9 cellular contexts compared by ENCODE assay signal in genomic region chr6:123965894-123966293, GRCh38.
A peak's percentile ranks its signal among the peaks of the same experiment; 100 is the strongest.
DNase-seq lines count a peak whose midpoint lies in the region; ATAC-seq and TF ChIP-seq lines count a peak whose summit lies in the region.
"Had no signal": no experiment of that assay in that cellular context is flagged by ENCODE, and none has a peak within 500 bp of the region (broad histone marks: within the 10 kb centered on the region; RNA-seq: fewer than 3 reads in every experiment).

No MANE protein-coding gene starts in this region.

- no peak overlapping the region for H2BK120ac ChIP-seq in neuronal stem cell (ENCODE audit: low read depth, low read length)

- no peak overlapping the region for H3K4me3 ChIP-seq in neuronal stem cell (ENCODE audit: low read length in 2 of 2)
- H3K4me3 ChIP-seq: Peyer's patch had no signal

- H3K27me3 Mint-ChIP-seq in natural killer cell (ENCODE audit: low read depth in 2 of 2): no peaks in the 10 kb centered on the region

- no peak overlapping the region for H3K27ac Mint-ChIP-seq in natural killer cell

- H2AFZ ChIP-seq in neuronal stem cell (ENCODE audit: low read length): no peak overlapping the region

- no peak overlapping the region for H4K91ac ChIP-seq in neuronal stem cell (ENCODE audit: low read depth, low read length, poor library complexity)

- no peaks in the 10 kb centered on the region for H3K9me3 ChIP-seq in neuronal stem cell (replicated peaks in 1 of 2; ENCODE audit: control insufficient read depth in 2 of 2, insufficient read depth in 1 of 2, low read depth in 1 of 2, low read length in 2 of 2)
- H3K9me3 ChIP-seq: Peyer's patch had no signal

- H2BK15ac ChIP-seq in neuronal stem cell (ENCODE audit: low read length): no peak overlapping the region

- H3K27ac ChIP-seq in neuronal stem cell (replicated peaks; ENCODE audit: low read length): no peak overlapping the region
- H3K27ac ChIP-seq: epithelial cell of prostate, Peyer's patch had no signal

- H3K27me3 ChIP-seq in neuronal stem cell (ENCODE audit: control insufficient read depth in 3 of 3, insufficient read depth in 3 of 3, low read depth in 1 of 3, low read length in 3 of 3): no peaks in the 10 kb centered on the region
- H3K27me3 ChIP-seq: Peyer's patch had no signal

- no peak for ATAC-seq in stimulated activated naive CD8-positive, alpha-beta T cell treated with anti-CD3 and anti-CD28 coated beads, Interleukin-15, Interleukin-2, amounts not matched to agents 100 U/mL and 50 U/mL, for 24 hours
- ATAC-seq in natural killer cell: no peak

- H4K8ac ChIP-seq in neuronal stem cell (ENCODE audit: low read depth, low read length): no peak overlapping the region

- no peak overlapping the region for H2BK12ac ChIP-seq in neuronal stem cell (ENCODE audit: low read length)

- H3K23ac ChIP-seq in neuronal stem cell (ENCODE audit: low read depth, low read length, poor library complexity): no peak overlapping the region

- H3K9me3 Mint-ChIP-seq in natural killer cell: peaks cover 0 to 5% of the 10 kb centered on the region in 2 donors

- intact Hi-C loops in natural killer cell (cut with micrococcal nuclease): no loop called here

- no peak overlapping the region for H3K4ac ChIP-seq in neuronal stem cell (ENCODE audit: low read length)

- TF ChIP-seq CTCF in natural killer cell (IDR thresholded peaks at IDR 0.05): no peak

- H3K36me3 Mint-ChIP-seq in natural killer cell: no peaks in the 10 kb centered on the region

- no peak overlapping the region for H3K14ac ChIP-seq in neuronal stem cell (ENCODE audit: low read length)

- H3K4me1 ChIP-seq in neuronal stem cell (ENCODE audit: control insufficient read depth in 2 of 2, insufficient read depth in 1 of 2, low read depth in 1 of 2, low read length in 2 of 2): peaks cover 0 to 6% of the 10 kb centered on the region in 2 donors
- H3K4me1 ChIP-seq: Peyer's patch had no signal

- H3K4me2 ChIP-seq in neuronal stem cell (ENCODE audit: insufficient read depth, low read length, poor library complexity, severe bottlenecking): no peak overlapping the region

- DNase-seq in H4 (ENCODE audit: low spot score) (peak; percentile 35), NCI-H446 (lab: John Stamatoyannopoulos, UW) (peak; percentile 50 to 83), fibroblast of peridontal ligament (ENCODE audit: extremely low read depth) (peak; percentile 1), neuronal stem cell (ENCODE audit: low spot score) (peak; percentile 51), SIG-M5 treated with dmso at 0.1 percent for 504 hours (lab: John Stamatoyannopoulos, UW; ENCODE audit: unreplicated experiment) (no peak), natural killer cell (no peak)
- DNase-seq in stimulated activated naive CD8-positive, alpha-beta T cell treated with anti-CD3 and anti-CD28 coated beads, Interleukin-15, Interleukin-2, amounts not matched to agents 100 U/mL and 50 U/mL, for 24 hours: no peak
- DNase-seq: Peyer's patch had no signal

- H2BK5ac ChIP-seq in neuronal stem cell (ENCODE audit: low read length): no peak overlapping the region

- no peak overlapping the region for H3K4me3 Mint-ChIP-seq in natural killer cell

- no peaks in the 10 kb centered on the region for H3K4me1 Mint-ChIP-seq in natural killer cell

- H3K79me1 ChIP-seq in neuronal stem cell (ENCODE audit: low read depth, low read length): no peaks in the 10 kb centered on the region

- H3K9ac ChIP-seq in neuronal stem cell (ENCODE audit: low read depth, low read length, poor library complexity): no peak overlapping the region

- no peak overlapping the region for H2AK5ac ChIP-seq in neuronal stem cell (ENCODE audit: low read depth, low read length)

- WGBS in neuronal stem cell (ENCODE audit: extremely low coverage in 2 of 2, insufficient read length in 2 of 2, insufficient replicate concordance in 1 of 2), 2 donors: no CpG with 5 or more reads among the region's 4 CpGs

- H3K18ac ChIP-seq in neuronal stem cell (ENCODE audit: low read length): no peak overlapping the region

- no peaks in the 10 kb centered on the region for H3K36me3 ChIP-seq in neuronal stem cell (replicated peaks in 1 of 2; ENCODE audit: control insufficient read depth in 2 of 2, insufficient read depth in 2 of 2, low read length in 2 of 2)
- H3K36me3 ChIP-seq: Peyer's patch had no signal

Comparison
In these comparisons a context has a peak if more than half of its experiments do, and no peak if none do; other contexts are left out.
1. DNase-seq: peak in H4 (single experiment), NCI-H446 (2 of 2), fibroblast of peridontal ligament (single experiment) and neuronal stem cell (single experiment); none in stimulated activated naive CD8-positive, alpha-beta T cell treated with anti-CD3 and anti-CD28 coated beads, Interleukin-15, Interleukin-2, amounts not matched to agents 100 U/mL and 50 U/mL, for 24 hours (single experiment), SIG-M5 treated with dmso at 0.1 percent for 504 hours (single experiment) and natural killer cell (single experiment).